Comparison of ENCODE assay signal across 8 cellular contexts in the genomic region with DNA sequence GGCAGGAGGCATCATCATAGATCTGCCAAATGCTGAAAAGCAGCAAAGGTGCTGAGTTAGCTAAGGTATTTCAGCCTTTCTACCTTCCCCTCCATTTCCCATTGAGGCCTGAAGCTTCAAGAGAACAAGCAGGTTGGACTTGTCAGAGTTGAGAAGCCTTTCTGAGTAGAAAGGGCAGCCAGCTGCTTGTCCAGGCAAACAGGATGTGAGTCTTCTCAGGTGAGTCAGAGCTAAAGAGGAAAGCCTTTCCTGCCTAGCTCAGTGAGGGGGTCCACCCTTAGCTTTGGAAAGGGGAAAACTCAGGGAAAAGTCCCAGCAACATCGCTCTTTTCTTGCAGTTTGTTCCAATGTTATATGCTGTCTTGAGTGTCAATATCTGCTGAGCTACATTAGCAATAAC. TPM values are rescaled to one million over a fixed set of nuclear protein-coding genes. Genes with fewer than 3 reads are reported as not detected.
DNase-seq lines count a peak whose midpoint lies in the region; FAIRE-seq and TF ChIP-seq lines count a peak whose summit lies in the region.

No MANE protein-coding gene starts in this region.

- in situ Hi-C loops in astrocyte of the spinal cord (cut with HindIII; ENCODE audit: low sequenced_read_pairs) = no loop called here

- no peak overlapping the region for H3K9ac ChIP-seq in mesendoderm (ENCODE audit: low read length)

- H3K4me3 ChIP-seq in GM12864 (ENCODE audit: low read depth, low read length) = no peak overlapping the region
- H3K4me3 ChIP-seq in astrocyte of the spinal cord (ENCODE audit: low read depth, low read length) = no peak overlapping the region
- H3K4me3 ChIP-seq in mesendoderm (ENCODE audit: low read length) = no peak overlapping the region

- H3K4ac ChIP-seq in mesendoderm (ENCODE audit: low read depth, low read length) = no peak overlapping the region

- TF ChIP-seq CTCF in GM12864 (IDR thresholded peaks at IDR 0.05; ENCODE audit: low read depth, low read length, missing control alignments) (no peak), astrocyte of the spinal cord (IDR thresholded peaks at IDR 0.05; ENCODE audit: low read depth, low read length) (no peak)

- no peak overlapping the region for H3K23ac ChIP-seq in mesendoderm (ENCODE audit: low read length)

- no peaks in the 10 kb centered on the region for H3K36me3 ChIP-seq in mesendoderm (ENCODE audit: control insufficient read depth, insufficient read depth, low read length)

- FAIRE-seq in HTR-8/SVneo (lab: Jason Lieb, UNC) = no peak

- no peak overlapping the region for H3K27ac ChIP-seq in mesendoderm (ENCODE audit: low read depth, low read length)

- no peaks in the 10 kb centered on the region for H3K4me1 ChIP-seq in mesendoderm (ENCODE audit: control insufficient read depth, low read depth, low read length)

- H3K27me3 ChIP-seq in mesendoderm (ENCODE audit: insufficient read depth, low read length, poor library complexity) = no peaks in the 10 kb centered on the region

- H2BK120ac ChIP-seq in mesendoderm (ENCODE audit: low read depth, low read length) = no peak overlapping the region

- no peak overlapping the region for H3K4me2 ChIP-seq in mesendoderm (ENCODE audit: low read length)

- no peak overlapping the region for H4K5ac ChIP-seq in mesendoderm (ENCODE audit: low read length)

- no peak overlapping the region for H2BK5ac ChIP-seq in mesendoderm (ENCODE audit: low read length)

- H2BK15ac ChIP-seq in mesendoderm (replicated peaks; ENCODE audit: low read depth) = no peak overlapping the region

- no peak overlapping the region for H2AK5ac ChIP-seq in mesendoderm (ENCODE audit: low read length)

- DNase-seq in GM12864 (ENCODE audit: low read depth) (peak; percentile 30), HTR-8/SVneo (ENCODE audit: insufficient read length, low spot score) (peak; percentile 24), astrocyte of the spinal cord (ENCODE audit: low read depth, low spot score) (peak; percentile 12), mesendoderm (peak; percentile 55), OCI-M2 (lab: John Stamatoyannopoulos, UW; ENCODE audit: unreplicated experiment) (no peak), SK-N-DZ (ENCODE audit: low spot score) (no peak), T-helper 9 cell (no peak), NCI-H82 (lab: John Stamatoyannopoulos, UW) (no peak)

- H3K56ac ChIP-seq in mesendoderm (ENCODE audit: low read length) = no peak overlapping the region

- H4K8ac ChIP-seq in mesendoderm (ENCODE audit: low read depth, low read length) = no peak overlapping the region

- H3K79me2 ChIP-seq in mesendoderm (ENCODE audit: control insufficient read depth, insufficient read depth, low read length) = no peaks in the 10 kb centered on the region

- no peaks in the 10 kb centered on the region for H3K79me1 ChIP-seq in mesendoderm (ENCODE audit: low read length)

- WGBS in mesendoderm (ENCODE audit: extremely low coverage, insufficient coverage, low lambda C conversion rate) = no CpG with 5 or more reads among the region's 1 CpG

- no peak overlapping the region for H3K18ac ChIP-seq in mesendoderm (ENCODE audit: low read length)

RNA-seq across cellular contexts. Expression of gene MPZL2, which starts 13.2 kb away (rescaled TPM):
- polyA plus RNA-seq in mesendoderm (2013, experiment 1 of 2) = 1.6 TPM
- 1.3 TPM for polyA plus RNA-seq in mesendoderm (2013, experiment 2 of 2)
- polyA plus RNA-seq in SK-N-DZ (2014; cell fraction: cytosol; rRNA removed) = not detected in 2 replicates
- polyA plus RNA-seq in SK-N-DZ (2014; cell fraction: nucleus; rRNA removed) = not detected in 2 replicates

RNA-seq across cellular contexts. Expression of gene MPZL3, which starts 25.1 kb away (rescaled TPM):
- polyA plus RNA-seq in mesendoderm (2013, experiment 1 of 2) = 1.9 TPM
- 2.0 TPM for polyA plus RNA-seq in mesendoderm (2013, experiment 2 of 2)
- polyA plus RNA-seq in SK-N-DZ (2014; cell fraction: cytosol; rRNA removed) = not detected in 2 replicates
- not detected in 2 replicates for polyA plus RNA-seq in SK-N-DZ (2014; cell fraction: nucleus; rRNA removed)

RNA-seq across cellular contexts. Expression of gene CD3E, which starts 27.2 kb away (rescaled TPM):
- polyA plus RNA-seq in mesendoderm (2013, experiment 1 of 2) = 0.08 TPM
- 0.08 TPM for polyA plus RNA-seq in mesendoderm (2013, experiment 2 of 2)
- not detected in 2 replicates for polyA plus RNA-seq in SK-N-DZ (2014; cell fraction: cytosol; rRNA removed)
- polyA plus RNA-seq in SK-N-DZ (2014; cell fraction: nucleus; rRNA removed) = not detected in 2 replicates

RNA-seq across cellular contexts. Expression of gene JAML, which starts 52.5 kb away (rescaled TPM):
- polyA plus RNA-seq in mesendoderm (2013, experiment 1 of 2) = 0.14 TPM
- polyA plus RNA-seq in mesendoderm (2013, experiment 2 of 2) = 0.20 TPM
- not detected in 2 replicates for polyA plus RNA-seq in SK-N-DZ (2014; cell fraction: cytosol; rRNA removed)
- polyA plus RNA-seq in SK-N-DZ (2014; cell fraction: nucleus; rRNA removed) = not detected in 2 replicates

Comparison
In these comparisons a context has a peak if more than half of its experiments do, and no peak if none do; other contexts are left out.
1. DNase-seq: peak in GM12864 (single experiment), HTR-8/SVneo (single experiment), astrocyte of the spinal cord (single experiment) and mesendoderm (single experiment); none in OCI-M2 (single experiment), SK-N-DZ (single experiment), T-helper 9 cell (single experiment) and NCI-H82 (single experiment).